ENCODE assay signal across 1 cellular context in genomic region chr17:41966453-41967140, GRCh38.
TF ChIP-seq lines count a peak whose summit lies in the region.

CNP (plus strand) TSS chr17:41966795; CDS start chr17:41966885, 90 bp downstream.

TF ChIP-seq in SK-N-SH, 30 proteins besides CTCF, POLR2A, EP300 and RAD21 (continued from another document):
- no peak for TF ChIP-seq EZH2phosphoT487 (IDR thresholded peaks at IDR 0.05; ENCODE audit: borderline replicate concordance, low read depth)
- peak; percentile 38 for TF ChIP-seq PBX3 (IDR thresholded peaks at IDR 0.05)
- no peak for TF ChIP-seq FOXM1 (IDR thresholded peaks at IDR 0.05; ENCODE audit: low read depth)
- TF ChIP-seq MAX (IDR thresholded peaks at IDR 0.05; ENCODE audit: low read depth), result peak; percentile 41; the same call in 1 of the 2 replicates
- TF ChIP-seq YY1 (IDR thresholded peaks at IDR 0.05; ENCODE audit: low read depth), result no peak
- no peak for TF ChIP-seq TCF12 (IDR thresholded peaks at IDR 0.05)
- TF ChIP-seq RXRA (IDR thresholded peaks at IDR 0.05; ENCODE audit: borderline replicate concordance, low read depth), result no peak
- no peak for TF ChIP-seq TEAD4 (IDR thresholded peaks at IDR 0.05; ENCODE audit: borderline replicate concordance, insufficient read depth)
- TF ChIP-seq SIN3A (IDR thresholded peaks at IDR 0.05; ENCODE audit: borderline replicate concordance, low read depth, low read length), result peak; percentile 81; the same call in 1 of the 2 replicates
- no peak for TF ChIP-seq GATA2 (CRISPR knock-in tag; IDR thresholded peaks at IDR 0.05)
